In genomic region chr10:48416584-48417232, GRCh38 we compare ENCODE assay signal across 29 cellular contexts.
DNase-seq lines count a peak whose midpoint lies in the region; ATAC-seq, FAIRE-seq and TF ChIP-seq lines count a peak whose summit lies in the region.
"Had no signal": no experiment of that assay in that cellular context is flagged by ENCODE, and none has a peak within 500 bp of the region (broad histone marks: within the 10 kb centered on the region; RNA-seq: fewer than 3 reads in every experiment).

No MANE protein-coding gene starts in this region.

- no peak overlapping the region for H3K4me3 Mint-ChIP-seq in activated CD4-positive, alpha-beta memory T cell treated with anti-CD3 and anti-CD28 coated beads, Interleukin-2, amount 10 ng/mL, durations not matched to agents 7 days and 5 days
- no peak overlapping the region for H3K4me3 Mint-ChIP-seq in activated CD4-positive, alpha-beta memory T cell treated with anti-CD3 and anti-CD28 coated beads for 36 hours
- no peak overlapping the region for H3K4me3 Mint-ChIP-seq in endodermal cell
- no peak overlapping the region for H3K4me3 Mint-ChIP-seq in T-cell
- H3K4me3 Mint-ChIP-seq: activated naive CD4-positive, alpha-beta T cell treated with anti-CD3 and anti-CD28 coated beads, Interleukin-2, amount 10 ng/mL, durations not matched to agents 7 days and 5 days; IgD-negative memory B cell; neural crest cell had no signal

- WGBS in K562 (ENCODE audit: insufficient coverage, low coverage, missing lambda C conversion rate): 21% methylated on average over 2 of the region's 2 CpGs
- 93% methylated on average over 2 of the region's 2 CpGs; no CpG with 5 or more reads in 1 of the 2 experiments for WGBS in endodermal cell (ENCODE audit: insufficient coverage in 1 of 2, insufficient read length in 1 of 2), 2 experiments

- TF ChIP-seq RAD21 in K562 (CRISPR knock-in tag; conservative IDR thresholded peaks at IDR 0.05 in 1 of 2, IDR thresholded peaks at IDR 0.05 in 1 of 2): peak; percentile 48 to 62

- H4K20me1 ChIP-seq in K562 (replicated peaks; ENCODE audit: control insufficient read depth, insufficient read depth, low read length): no peaks in the 10 kb centered on the region

- TF ChIP-seq POLR2A in K562 (conservative IDR thresholded peaks at IDR 0.05): no peak

- POLR2A ChIA-PET in activated CD4-positive, alpha-beta memory T cell treated with anti-CD3 and anti-CD28 coated beads, Interleukin-2, amount 10 ng/mL, durations not matched to agents 7 days and 5 days (lab: Charles Lee): interaction anchor here (0.7 kb wide), 1 partner anchor 129 kb away, joined by 3 read pairs; no protein-coding TSS in a partner anchor
- POLR2A ChIA-PET in activated CD4-positive, alpha-beta memory T cell treated with anti-CD3 and anti-CD28 coated beads for 36 hours (lab: Charles Lee): no interaction called here
- POLR2A ChIA-PET in K562 (lab: Yijun Ruan, JAX): interaction anchor here (1.5 kb wide), 1 partner anchor 11 kb away, joined by 3 read pairs; no protein-coding TSS in a partner anchor
- POLR2A ChIA-PET in T-cell (lab: Charles Lee): no interaction called here

- H3K36me3 Mint-ChIP-seq in activated CD4-positive, alpha-beta memory T cell treated with anti-CD3 and anti-CD28 coated beads, Interleukin-2, amount 10 ng/mL, durations not matched to agents 7 days and 5 days (ENCODE audit: low read depth): peaks cover 25% of the 10 kb centered on the region
- peaks cover 26% of the 10 kb centered on the region for H3K36me3 Mint-ChIP-seq in activated CD4-positive, alpha-beta memory T cell treated with anti-CD3 and anti-CD28 coated beads for 36 hours
- H3K36me3 Mint-ChIP-seq in endodermal cell (ENCODE audit: low read depth): peaks cover 32% of the 10 kb centered on the region
- H3K36me3 Mint-ChIP-seq in T-cell: peaks cover 55% of the 10 kb centered on the region

- H3K27ac ChIP-seq in K562 (ENCODE audit: extremely low read depth, low read depth, low read length) (no peak overlapping the region), lower lobe of right lung (no peak overlapping the region), endodermal cell (ENCODE audit: low read depth, low read length) (no peak overlapping the region)
- H3K27ac ChIP-seq: RWPE1, spleen had no signal

- peak overlapping the region; percentile 6 for H3K27ac Mint-ChIP-seq in activated CD4-positive, alpha-beta memory T cell treated with anti-CD3 and anti-CD28 coated beads, Interleukin-2, amount 10 ng/mL, durations not matched to agents 7 days and 5 days
- H3K27ac Mint-ChIP-seq in activated CD4-positive, alpha-beta memory T cell treated with anti-CD3 and anti-CD28 coated beads for 36 hours: no peak overlapping the region
- no peak overlapping the region for H3K27ac Mint-ChIP-seq in endodermal cell
- H3K27ac Mint-ChIP-seq in T-cell: no peak overlapping the region
- H3K27ac Mint-ChIP-seq: activated naive CD4-positive, alpha-beta T cell treated with anti-CD3 and anti-CD28 coated beads, Interleukin-2, amount 10 ng/mL, durations not matched to agents 7 days and 5 days; IgD-negative memory B cell had no signal

- in situ Hi-C loops in K562 (cut with MboI): no loop called here

- no peaks in the 10 kb centered on the region for H3K9me1 ChIP-seq in K562 (ENCODE audit: control insufficient read depth, insufficient read depth, low read length)

- no peak overlapping the region for H3K4me3 ChIP-seq in K562
- no peak overlapping the region for H3K4me3 ChIP-seq in lower lobe of right lung
- H3K4me3 ChIP-seq in endodermal cell (ENCODE audit: low read length): no peak overlapping the region
- H3K4me3 ChIP-seq: mucosa of descending colon, spleen had no signal

- no TSS peak for BruUV-seq in K562 (replicated peaks; lab: Mats Ljungman, UMichigan)

- H3K79me2 ChIP-seq in K562 (ENCODE audit: control insufficient read depth, insufficient read depth, low read length): no peaks in the 10 kb centered on the region

- peaks cover 16% of the 10 kb centered on the region for H3K9me3 Mint-ChIP-seq in activated CD4-positive, alpha-beta memory T cell treated with anti-CD3 and anti-CD28 coated beads, Interleukin-2, amount 10 ng/mL, durations not matched to agents 7 days and 5 days
- H3K9me3 Mint-ChIP-seq in activated CD4-positive, alpha-beta memory T cell treated with anti-CD3 and anti-CD28 coated beads for 36 hours: peaks cover 15% of the 10 kb centered on the region
- H3K9me3 Mint-ChIP-seq in endodermal cell (peaks cover 12% of the 10 kb centered on the region), T-cell (peaks cover 5 to 11% (median 11%) of the 10 kb centered on the region in 3 donors)

- DNase-seq in activated CD4-positive, alpha-beta memory T cell treated with anti-CD3 and anti-CD28 coated beads, Interleukin-2, amount 10 ng/mL, durations not matched to agents 7 days and 5 days: no peak
- no peak for DNase-seq in activated CD4-positive, alpha-beta memory T cell treated with anti-CD3 and anti-CD28 coated beads for 36 hours
- DNase-seq in K562 (ENCODE audit: extremely low read depth in 1 of 4, low spot score in 3 of 4) (no peak), lower lobe of right lung (no peak), endodermal cell (no peak), AG08395 (ENCODE audit: low spot score) (no peak), H4 (ENCODE audit: low spot score) (no peak), T-cell (no peak)
- DNase-seq: 8988T; activated CD8-positive, alpha-beta memory T cell treated with anti-CD3 and anti-CD28 coated beads for 24 hours; activated naive CD4-positive, alpha-beta T cell treated with anti-CD3 and anti-CD28 coated beads, Interleukin-2, amount 10 ng/mL, durations not matched to agents 7 days and 5 days; activated T-cell treated with anti-CD3 and anti-CD28 coated beads, Interleukin-2, amount 50 U/mL, for 48 hours; amygdala; BE2C; Calu3; foreskin fibroblast; mucosa of descending colon; NCI-H146; NCI-H2171; NCI-H524; spleen; stimulated activated CD4-positive, alpha-beta T cell treated with anti-CD3 and anti-CD28 coated beads, Interleukin-4, amount 100 ng/mL, for 24 hours; stimulated activated naive CD4-positive, alpha-beta T cell treated with Interleukin-2 at 50 U/mL for 16 hours; T-helper 9 cell had no signal

- no peak overlapping the region for H2AFZ ChIP-seq in K562 (ENCODE audit: low read depth, low read length)

- H3K9ac ChIP-seq in K562 (ENCODE audit: insufficient read depth in 1 of 2, low read depth in 2 of 2, low read length in 2 of 2): no peak overlapping the region
- H3K9ac ChIP-seq in endodermal cell (ENCODE audit: extremely low read depth, low read length, poor library complexity, severe bottlenecking): no peak overlapping the region

- no peak for FAIRE-seq in K562 (lab: Jason Lieb, UNC)
- FAIRE-seq: endothelial cell of umbilical vein had no signal

- peaks cover 0 to 19% of the 10 kb centered on the region in 2 experiments; a peak in 3 of 5 replicates for H3K4me1 ChIP-seq in K562 (replicated peaks in 1 of 2; ENCODE audit: control insufficient read depth in 2 of 2, insufficient read depth in 2 of 2, low read length in 2 of 2)
- no peaks in the 10 kb centered on the region for H3K4me1 ChIP-seq in lower lobe of right lung
- H3K4me1 ChIP-seq in endodermal cell (ENCODE audit: control insufficient read depth, insufficient read depth, low read length): peaks cover 15% of the 10 kb centered on the region
- H3K4me1 ChIP-seq: BE2C had no signal

- H3K27me3 ChIP-seq in K562 (ENCODE audit: control insufficient read depth in 2 of 2, insufficient read depth in 2 of 2, low read length in 2 of 2) (no peaks in the 10 kb centered on the region), lower lobe of right lung (ENCODE audit: low read depth) (no peaks in the 10 kb centered on the region), endodermal cell (ENCODE audit: control insufficient read depth, insufficient read depth, low read length, poor library complexity, severe bottlenecking) (no peaks in the 10 kb centered on the region)
- H3K27me3 ChIP-seq: BE2C, spleen had no signal

- H3K4me2 ChIP-seq in K562 (ENCODE audit: insufficient read depth, low read length): no peak overlapping the region

- H3K27me3 Mint-ChIP-seq in activated CD4-positive, alpha-beta memory T cell treated with anti-CD3 and anti-CD28 coated beads, Interleukin-2, amount 10 ng/mL, durations not matched to agents 7 days and 5 days: no peaks in the 10 kb centered on the region
- no peaks in the 10 kb centered on the region for H3K27me3 Mint-ChIP-seq in activated CD4-positive, alpha-beta memory T cell treated with anti-CD3 and anti-CD28 coated beads for 36 hours
- H3K27me3 Mint-ChIP-seq in endodermal cell (ENCODE audit: insufficient read depth): no peaks in the 10 kb centered on the region
- H3K27me3 Mint-ChIP-seq in T-cell: no peaks in the 10 kb centered on the region
- H3K27me3 Mint-ChIP-seq: activated naive CD4-positive, alpha-beta T cell treated with anti-CD3 and anti-CD28 coated beads, Interleukin-2, amount 10 ng/mL, durations not matched to agents 7 days and 5 days; IgD-negative memory B cell had no signal

- intact Hi-C loops in activated CD4-positive, alpha-beta memory T cell treated with anti-CD3 and anti-CD28 coated beads for 36 hours (cut with micrococcal nuclease): no loop called here
- intact Hi-C loops in K562 (cut with micrococcal nuclease) (loop anchor here (1.0 to 5.0 kb wide), 2 partner anchors 54 to 90 kb away; no protein-coding TSS in a partner anchor), lower lobe of right lung (cut with DNase I) (no loop called here)

- H3K4me1 Mint-ChIP-seq in activated CD4-positive, alpha-beta memory T cell treated with anti-CD3 and anti-CD28 coated beads, Interleukin-2, amount 10 ng/mL, durations not matched to agents 7 days and 5 days: peaks cover 2% of the 10 kb centered on the region
- H3K4me1 Mint-ChIP-seq in activated CD4-positive, alpha-beta memory T cell treated with anti-CD3 and anti-CD28 coated beads for 36 hours (ENCODE audit: low read depth): no peaks in the 10 kb centered on the region
- H3K4me1 Mint-ChIP-seq in endodermal cell (peaks cover 17% of the 10 kb centered on the region), T-cell (peaks cover 0 to 13% (median 0%) of the 10 kb centered on the region in 3 donors)
- H3K4me1 Mint-ChIP-seq: activated naive CD4-positive, alpha-beta T cell treated with anti-CD3 and anti-CD28 coated beads, Interleukin-2, amount 10 ng/mL, durations not matched to agents 7 days and 5 days; IgD-negative memory B cell; neural crest cell had no signal

- CTCF ChIA-PET in activated CD4-positive, alpha-beta memory T cell treated with anti-CD3 and anti-CD28 coated beads, Interleukin-2, amount 10 ng/mL, durations not matched to agents 7 days and 5 days (lab: Charles Lee): no interaction called here
- CTCF ChIA-PET in activated CD4-positive, alpha-beta memory T cell treated with anti-CD3 and anti-CD28 coated beads for 36 hours (lab: Charles Lee): no interaction called here
- CTCF ChIA-PET in K562 (lab: Yijun Ruan, JAX; ENCODE audit: low intra/inter-chr PET ratio): interaction anchor here (0.9 kb wide), 1 partner anchor 90 kb away, joined by 3 read pairs; no protein-coding TSS in a partner anchor
- CTCF ChIA-PET in T-cell (lab: Charles Lee): no interaction called here

- TF ChIP-seq CTCF in K562 (IDR thresholded peaks at IDR 0.05 in 2 of 3, conservative IDR thresholded peaks at IDR 0.05 in 1 of 3; ENCODE audit: insufficient read depth in 2 of 3, low read depth in 1 of 3, low read length in 3 of 3) (peak; percentile 13 to 47 (median 31); a peak in 3 of 6 replicates), lower lobe of right lung (IDR thresholded peaks at IDR 0.05) (no peak), endodermal cell (conservative IDR thresholded peaks at IDR 0.05) (no peak)

- ATAC-seq in K562 (peak; percentile 58), lower lobe of right lung (peak; percentile 19 to 69), T-cell (replicated peaks in 1 of 4) (no peak)
- ATAC-seq: HCT116, mucosa of descending colon had no signal

- no peak for TF ChIP-seq EP300 in K562 (IDR thresholded peaks at IDR 0.05; ENCODE audit: low read length)

- peaks cover 4% of the 10 kb centered on the region; the same call in 1 of the 2 replicates for H3K9me3 ChIP-seq in K562 (replicated peaks; ENCODE audit: control insufficient read depth, insufficient read depth, low read depth, low read length)
- peaks cover 6% of the 10 kb centered on the region for H3K9me3 ChIP-seq in lower lobe of right lung
- peaks cover 14% of the 10 kb centered on the region for H3K9me3 ChIP-seq in endodermal cell (ENCODE audit: control insufficient read depth, low read length)
- H3K9me3 ChIP-seq: BE2C had no signal

- H3K36me3 ChIP-seq in K562 (ENCODE audit: control insufficient read depth, insufficient read depth, low read length): peaks cover 26% of the 10 kb centered on the region
- no peaks in the 10 kb centered on the region for H3K36me3 ChIP-seq in lower lobe of right lung
- peaks cover 30% of the 10 kb centered on the region for H3K36me3 ChIP-seq in endodermal cell (ENCODE audit: control insufficient read depth, insufficient read depth, low read length)
- H3K36me3 ChIP-seq: BE2C had no signal

Comparison
In these comparisons a context has a peak if more than half of its experiments do, and no peak if none do; other contexts are left out.
1. POLR2A ChIA-PET loops: an anchor here in activated CD4-positive, alpha-beta memory T cell treated with anti-CD3 and anti-CD28 coated beads, Interleukin-2, amount 10 ng/mL, durations not matched to agents 7 days and 5 days (0.7 kb wide) and K562 (1.5 kb wide); none called in activated CD4-positive, alpha-beta memory T cell treated with anti-CD3 and anti-CD28 coated beads for 36 hours and T-cell.
2. ATAC-seq: peak in K562 (single experiment) and lower lobe of right lung (2 of 2); none in T-cell (0 of 4).
3. CTCF ChIP-seq: peak in K562 (3 of 3); none in lower lobe of right lung (single experiment) and endodermal cell (single experiment).